ENCODE assay signal across 9 cellular contexts in genomic region chr9:120919639-120920494, GRCh38. TPM values are rescaled to one million over a fixed set of nuclear protein-coding genes. Genes with fewer than 3 reads are reported as not detected.
A peak's percentile ranks its signal among the peaks of the same experiment; 100 is the strongest.
DNase-seq lines count a peak whose midpoint lies in the region; ATAC-seq and TF ChIP-seq lines count a peak whose summit lies in the region.
"Had no signal": no experiment of that assay in that cellular context is flagged by ENCODE, and none has a peak within 500 bp of the region (broad histone marks: within the 10 kb centered on the region; RNA-seq: fewer than 3 reads in every experiment).

No MANE protein-coding gene starts in this region.

- H3K9ac ChIP-seq in Karpas-422 (ENCODE audit: low read length), result peak overlapping the region; percentile 63
- H3K9ac ChIP-seq in PC-3 (ENCODE audit: low read length), result no peak overlapping the region

- H3K4me1 ChIP-seq in Karpas-422 (ENCODE audit: low read length) (peaks cover 62% of the 10 kb centered on the region), PC-3 (ENCODE audit: insufficient read depth, low read length) (peaks cover 6% of the 10 kb centered on the region; the same call in 1 of the 2 replicates)

- CTCF ChIA-PET in PC-3 (lab: Charles Lee), result no interaction called here

- no peaks in the 10 kb centered on the region for H3K9me2 ChIP-seq in Karpas-422 (replicated peaks; ENCODE audit: insufficient read depth, low read length)
- no peaks in the 10 kb centered on the region for H3K9me2 ChIP-seq in PC-3 (replicated peaks; ENCODE audit: low read length)

- H3K4me1 Mint-ChIP-seq in activated naive CD8-positive, alpha-beta T cell (ENCODE audit: low read depth), result peaks cover 77% of the 10 kb centered on the region
- H3K4me1 Mint-ChIP-seq in immature natural killer cell, result peaks cover 81 to 89% of the 10 kb centered on the region in 2 donors
- H3K4me1 Mint-ChIP-seq in stimulated activated naive CD8-positive, alpha-beta T cell treated with anti-CD3 and anti-CD28 coated beads, Interleukin-15, amount 100 ng/mL, for 72 hours, result peaks cover 98% of the 10 kb centered on the region

- H2AFZ ChIP-seq in Karpas-422 (ENCODE audit: low read length) (no peak overlapping the region), PC-3 (ENCODE audit: low read length) (no peak overlapping the region)

- peak overlapping the region; percentile 56 for H3K4me2 ChIP-seq in Karpas-422 (ENCODE audit: low read depth, low read length, poor library complexity, severe bottlenecking)
- no peak overlapping the region for H3K4me2 ChIP-seq in PC-3 (ENCODE audit: low read length)

- H3K4me3 Mint-ChIP-seq in activated naive CD8-positive, alpha-beta T cell, result peak overlapping the region; percentile 94
- H3K4me3 Mint-ChIP-seq in immature natural killer cell, result peak overlapping the region; percentile 69 to 77 (median 71)
- H3K4me3 Mint-ChIP-seq in stimulated activated naive CD8-positive, alpha-beta T cell treated with anti-CD3 and anti-CD28 coated beads, Interleukin-15, amount 100 ng/mL, for 72 hours, result peak overlapping the region; percentile 88 to 89

- H3K9me3 Mint-ChIP-seq in activated naive CD8-positive, alpha-beta T cell (ENCODE audit: low read depth), result no peaks in the 10 kb centered on the region
- H3K9me3 Mint-ChIP-seq in immature natural killer cell, result no peaks in the 10 kb centered on the region
- no peaks in the 10 kb centered on the region for H3K9me3 Mint-ChIP-seq in stimulated activated naive CD8-positive, alpha-beta T cell treated with anti-CD3 and anti-CD28 coated beads, Interleukin-15, amount 100 ng/mL, for 72 hours

- H3K36me3 Mint-ChIP-seq in activated naive CD8-positive, alpha-beta T cell, result peaks cover 60% of the 10 kb centered on the region
- H3K36me3 Mint-ChIP-seq in immature natural killer cell, result peaks cover 10 to 27% (median 18%) of the 10 kb centered on the region in 3 donors

- H3F3A ChIP-seq in PC-3 (ENCODE audit: low read length, unreplicated experiment), result no peaks in the 10 kb centered on the region

- H3K9me3 ChIP-seq in Karpas-422 (ENCODE audit: low read length) (no peaks in the 10 kb centered on the region), PC-3 (ENCODE audit: low read length) (no peaks in the 10 kb centered on the region)

- no TSS peak for BruUV-seq in PC-3 (replicated peaks; lab: Mats Ljungman, UMichigan)

- H4K20me1 ChIP-seq in Karpas-422 (ENCODE audit: insufficient read depth, low read depth, low read length), result no peaks in the 10 kb centered on the region
- no peaks in the 10 kb centered on the region for H4K20me1 ChIP-seq in PC-3 (ENCODE audit: low read length)

- H3K27me3 Mint-ChIP-seq in activated naive CD8-positive, alpha-beta T cell, result no peaks in the 10 kb centered on the region
- H3K27me3 Mint-ChIP-seq in immature natural killer cell (ENCODE audit: low read depth in 3 of 3), result peaks cover 0 to 3% (median 3%) of the 10 kb centered on the region in 3 donors
- H3K27me3 Mint-ChIP-seq in stimulated activated naive CD8-positive, alpha-beta T cell treated with anti-CD3 and anti-CD28 coated beads, Interleukin-15, amount 100 ng/mL, for 72 hours, result no peaks in the 10 kb centered on the region

- ATAC-seq in stimulated activated naive CD8-positive, alpha-beta T cell treated with anti-CD3 and anti-CD28 coated beads, Interleukin-15, amount 100 ng/mL, for 72 hours, result peak; percentile 37
- ATAC-seq in GM18870 (IDR thresholded peaks at IDR 0.05; ENCODE audit: unreplicated experiment) (no peak), PC-3 (no peak)

- H3K27ac Mint-ChIP-seq in activated naive CD8-positive, alpha-beta T cell, result peak overlapping the region; percentile 98
- H3K27ac Mint-ChIP-seq in immature natural killer cell, result peak overlapping the region; percentile 73 to 98 (median 90)
- peak overlapping the region; percentile 89 to 94 for H3K27ac Mint-ChIP-seq in stimulated activated naive CD8-positive, alpha-beta T cell treated with anti-CD3 and anti-CD28 coated beads, Interleukin-15, amount 100 ng/mL, for 72 hours

- TF ChIP-seq CTCF in PC-3 (conservative IDR thresholded peaks at IDR 0.05; ENCODE audit: low read depth, low read length), result no peak

- H3K4me3 ChIP-seq in Karpas-422 (ENCODE audit: low read length), result no peak overlapping the region
- H3K4me3 ChIP-seq in PC-3 (ENCODE audit: low read length), result no peak overlapping the region

- POLR2A ChIA-PET in PC-3 (lab: Charles Lee; ENCODE audit: unreplicated experiment), result no interaction called here

- H3K27ac ChIP-seq in Karpas-422 (ENCODE audit: low read length), result peak overlapping the region; percentile 95
- H3K27ac ChIP-seq in PC-3 (ENCODE audit: low read length), result no peak overlapping the region

- DNase-seq in Karpas-422 (no peak), immature natural killer cell (peak in 2 of 3 donors; percentile 43 to 44), NCI-H524 treated with DMSO at 0.1 percent for 48 hours (lab: John Stamatoyannopoulos, UW) (no peak), PC-3 (no peak), NCI-H748 (lab: John Stamatoyannopoulos, UW; ENCODE audit: unreplicated experiment) (no peak)
- no peak for DNase-seq in stimulated activated naive CD8-positive, alpha-beta T cell treated with anti-CD3 and anti-CD28 coated beads, Interleukin-15, amount 100 ng/mL, for 72 hours
- DNase-seq: NCI-H2029 had no signal

- H3K36me3 ChIP-seq in Karpas-422 (ENCODE audit: insufficient read depth, low read length) (peaks cover 22% of the 10 kb centered on the region; the same call in 1 of the 2 replicates), PC-3 (ENCODE audit: low read depth, low read length) (no peaks in the 10 kb centered on the region)

- H3K27me3 ChIP-seq in Karpas-422 (ENCODE audit: low read length) (no peaks in the 10 kb centered on the region), PC-3 (ENCODE audit: low read length) (no peaks in the 10 kb centered on the region)

- H3K79me2 ChIP-seq in Karpas-422 (ENCODE audit: low read length) (no peaks in the 10 kb centered on the region; the same call in 1 of the 2 replicates), PC-3 (ENCODE audit: low read length) (no peaks in the 10 kb centered on the region)

- intact Hi-C loops in PC-3 (cut with micrococcal nuclease), result no loop called here

RNA-seq across cellular contexts. Expression of gene TRAF1, which starts 6.7 kb away (rescaled TPM):
- total RNA-seq in Karpas-422 (2014; rRNA removed; shearing (Covaris generic); ENCODE audit: low replicate concordance), result 18.8 and 23.8 TPM in 2 replicates
- polyA plus RNA-seq in immature natural killer cell, result 1 to 10 TPM in 2 of 3 donors, under 1 TPM in 1; 0.67 to 3.4 (median 1.5) TPM
- 0.15 and 0.29 TPM in 2 replicates for total RNA-seq in PC-3 (2014; rRNA removed)

RNA-seq across cellular contexts. Expression of gene PHF19, which starts 42.9 kb away (rescaled TPM):
- 34.8 and 76.9 TPM in 2 replicates for total RNA-seq in Karpas-422 (2014; rRNA removed; shearing (Covaris generic); ENCODE audit: low replicate concordance)
- polyA plus RNA-seq in immature natural killer cell, result 10 to 100 TPM; 12.1 to 12.9 (median 12.8) TPM
- total RNA-seq in PC-3 (2014; rRNA removed), result 101 and 104 TPM in 2 replicates

Comparison
In these comparisons a context has a peak if more than half of its experiments do, and no peak if none do; other contexts are left out.
1. DNase-seq: peak in immature natural killer cell (2 of 3); none in Karpas-422 (single experiment), stimulated activated naive CD8-positive, alpha-beta T cell treated with anti-CD3 and anti-CD28 coated beads, Interleukin-15, amount 100 ng/mL, for 72 hours (0 of 2), NCI-H524 treated with DMSO at 0.1 percent for 48 hours (single experiment), PC-3 (single experiment) and NCI-H748 (single experiment).
2. RNA of gene TRAF1, which starts 6.7 kb away (total RNA-seq): 18.8 to 23.8 TPM in Karpas-422; 0.15 to 0.29 TPM in PC-3; every median in the first group is over 10 times any median in the second.
3. Peak in every context shown above with its lines, with median percentiles within 50 percentile points of each other: H3K27ac Mint-ChIP-seq and H3K4me3 Mint-ChIP-seq.